In the genomic region with DNA sequence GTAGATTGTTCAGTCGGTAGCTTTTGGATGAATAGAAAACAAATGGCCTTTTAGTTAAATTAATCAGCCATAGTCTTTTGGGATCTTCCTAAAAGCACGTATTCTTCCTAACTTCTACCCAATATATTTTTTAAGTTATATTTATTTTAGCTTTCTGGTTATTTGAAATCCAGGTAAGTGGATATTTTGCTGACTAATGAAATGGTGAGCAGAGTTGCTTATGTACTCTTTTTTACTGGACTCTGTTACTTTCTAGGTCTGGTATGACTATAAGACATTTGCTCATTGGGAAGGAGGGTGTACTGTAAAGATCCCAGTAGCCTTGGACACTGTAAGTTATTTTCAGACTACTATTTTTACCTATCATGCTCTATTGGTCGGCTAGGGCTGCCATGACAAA, we compare ENCODE assay signal across 20 cellular contexts. TPM values are rescaled to one million over a fixed set of nuclear protein-coding genes. Genes with fewer than 3 reads are reported as not detected.
A peak's percentile ranks its signal among the peaks of the same experiment; 100 is the strongest.
DNase-seq lines count a peak whose midpoint lies in the region; ATAC-seq, FAIRE-seq and TF ChIP-seq lines count a peak whose summit lies in the region.
"Had no signal": no experiment of that assay in that cellular context is flagged by ENCODE, and none has a peak within 500 bp of the region (broad histone marks: within the 10 kb centered on the region; RNA-seq: fewer than 3 reads in every experiment).

No MANE protein-coding gene starts in this region.

- no peak for FAIRE-seq in A549 (lab: Jason Lieb, UNC)
- FAIRE-seq: GM12892, GM19239, H54 had no signal

- H3K9me3 ChIP-seq in A549: no peaks in the 10 kb centered on the region
- no peaks in the 10 kb centered on the region for H3K9me3 ChIP-seq in GM23248 (ENCODE audit: low read depth)
- H3K9me3 ChIP-seq in psoas muscle: no peaks in the 10 kb centered on the region
- H3K9me3 ChIP-seq in vagina: no peaks in the 10 kb centered on the region
- H3K9me3 ChIP-seq: BE2C, Caco-2 had no signal

- ATAC-seq in A549 (no peak), psoas muscle (peak in 1 of 4 donors; percentile 27), HG03025 (IDR thresholded peaks at IDR 0.05; ENCODE audit: low FRiP score, unreplicated experiment) (no peak)
- ATAC-seq in central memory CD8-positive, alpha-beta T cell (replicated peaks; ENCODE audit: extremely low read depth, poor library complexity, severe bottlenecking): no peak
- no peak for ATAC-seq in activated naive CD4-positive, alpha-beta T cell treated with anti-CD3 and anti-CD28 coated beads, Interleukin-2, amount 50 U/mL, for 72 hours
- ATAC-seq: HCT116 had no signal

- H3K9me3 Mint-ChIP-seq in central memory CD8-positive, alpha-beta T cell: no peaks in the 10 kb centered on the region
- no peaks in the 10 kb centered on the region for H3K9me3 Mint-ChIP-seq in activated naive CD4-positive, alpha-beta T cell treated with anti-CD3 and anti-CD28 coated beads, Interleukin-2, amount 50 U/mL, for 72 hours
- H3K9me3 Mint-ChIP-seq: CD14-positive monocyte; CD8-positive, alpha-beta memory T cell; IgD-negative memory B cell had no signal

- intact Hi-C loops in psoas muscle (cut with DNase I): no loop called here
- intact Hi-C loops in vagina (cut with DNase I): no loop called here

- CTCF ChIA-PET in A549 (lab: Yijun Ruan, JAX): no interaction called here

- peak overlapping the region; percentile 4 for H3K27ac Mint-ChIP-seq in central memory CD8-positive, alpha-beta T cell (ENCODE audit: low read depth)
- no peak overlapping the region for H3K27ac Mint-ChIP-seq in activated naive CD4-positive, alpha-beta T cell treated with anti-CD3 and anti-CD28 coated beads, Interleukin-2, amount 50 U/mL, for 72 hours

- H3K36me3 ChIP-seq in GM23248 (ENCODE audit: low read depth) (no peaks in the 10 kb centered on the region), psoas muscle (ENCODE audit: insufficient read depth in 1 of 2, low read depth in 1 of 2) (peaks cover 0 to 60% of the 10 kb centered on the region in 2 donors), vagina (peaks cover 0 to 21% of the 10 kb centered on the region in 2 donors)
- H3K36me3 ChIP-seq: BE2C had no signal

- H3K36me3 Mint-ChIP-seq in central memory CD8-positive, alpha-beta T cell (ENCODE audit: insufficient read depth): peaks cover 11% of the 10 kb centered on the region
- no peaks in the 10 kb centered on the region for H3K36me3 Mint-ChIP-seq in activated naive CD4-positive, alpha-beta T cell treated with anti-CD3 and anti-CD28 coated beads, Interleukin-2, amount 50 U/mL, for 72 hours

- no peak overlapping the region for H3K9ac ChIP-seq in GM23248

- no peak for TF ChIP-seq CTCF in A549 (IDR thresholded peaks at IDR 0.05)
- no peak for TF ChIP-seq CTCF in psoas muscle (IDR thresholded peaks at IDR 0.05)
- TF ChIP-seq CTCF in vagina (IDR thresholded peaks at IDR 0.05): no peak

- no peaks in the 10 kb centered on the region for H3K9me2 ChIP-seq in GM23248 (ENCODE audit: insufficient read depth)

- no peak for DNase-seq in A549 (ENCODE audit: low read depth in 1 of 2, low spot score in 1 of 2)
- DNase-seq in GM23248: no peak
- no peak for DNase-seq in central memory CD8-positive, alpha-beta T cell (ENCODE audit: low spot score in 2 of 2)
- DNase-seq in psoas muscle: no peak
- no peak for DNase-seq in cerebellar cortex (ENCODE audit: low spot score)
- no peak for DNase-seq in activated naive CD4-positive, alpha-beta T cell treated with anti-CD3 and anti-CD28 coated beads, Interleukin-2, amount 50 U/mL, for 72 hours (ENCODE audit: low spot score in 2 of 2)
- DNase-seq in vagina (ENCODE audit: extremely low spot score in 2 of 2): no peak
- DNase-seq: BE2C; Caco-2; CD8-positive, alpha-beta memory T cell; DND-41; GDM1 had no signal

- no peaks in the 10 kb centered on the region for H3K4me1 ChIP-seq in A549
- peaks cover 62% of the 10 kb centered on the region for H3K4me1 ChIP-seq in GM23248 (ENCODE audit: insufficient read depth)
- H3K4me1 ChIP-seq in psoas muscle: peaks cover 30% of the 10 kb centered on the region
- H3K4me1 ChIP-seq in vagina: no peaks in the 10 kb centered on the region
- H3K4me1 ChIP-seq: BE2C, Caco-2 had no signal

- H3K27me3 ChIP-seq in GM23248 (replicated peaks; ENCODE audit: insufficient read depth): no peaks in the 10 kb centered on the region
- H3K27me3 ChIP-seq in psoas muscle (ENCODE audit: insufficient read depth in 3 of 3, low read length in 2 of 3): no peaks in the 10 kb centered on the region
- no peaks in the 10 kb centered on the region for H3K27me3 ChIP-seq in vagina
- H3K27me3 ChIP-seq: BE2C had no signal

- no peaks in the 10 kb centered on the region for H3K79me2 ChIP-seq in GM23248 (ENCODE audit: insufficient read depth)

- 83% methylated on average over 3 of the region's 3 CpGs for WGBS in A549 (ENCODE audit: missing lambda C conversion rate)
- 96 to 97% methylated on average over 3 of the region's 3 CpGs for WGBS in GM23248 (ENCODE audit: low coverage in 1 of 2, low lambda C conversion rate in 2 of 2, missing lambda C conversion rate in 2 of 2), 2 experiments
- 75 to 78% (median 77%) methylated on average over 3 of the region's 3 CpGs for WGBS in psoas muscle, 3 donors

- POLR2A ChIA-PET in A549 (lab: Yijun Ruan, JAX): no interaction called here

- TF ChIP-seq EP300 in A549 (IDR thresholded peaks at IDR 0.05): no peak

- TF ChIP-seq RAD21 in A549 (conservative IDR thresholded peaks at IDR 0.05 in 1 of 2, IDR thresholded peaks at IDR 0.05 in 1 of 2): no peak

- peaks cover 77% of the 10 kb centered on the region for H3F3A ChIP-seq in GM23248 (ENCODE audit: insufficient read depth)

- TF ChIP-seq POLR2A in A549 (IDR thresholded peaks at IDR 0.05; ENCODE audit: low read length) (no peak), vagina (IDR thresholded peaks at IDR 0.05) (no peak)

- H3K4me1 Mint-ChIP-seq in central memory CD8-positive, alpha-beta T cell: no peaks in the 10 kb centered on the region
- H3K4me1 Mint-ChIP-seq: CD14-positive monocyte, IgD-negative memory B cell had no signal

- no peak overlapping the region for H2AFZ ChIP-seq in GM23248

- in situ Hi-C loops in GM23248 (cut with MboI): no loop called here

- H3K4me3 Mint-ChIP-seq in central memory CD8-positive, alpha-beta T cell: no peak overlapping the region
- H3K4me3 Mint-ChIP-seq: CD14-positive monocyte; CD8-positive, alpha-beta memory T cell; IgD-negative memory B cell had no signal

- H3K4me3 ChIP-seq in A549 (no peak overlapping the region), GM23248 (no peak overlapping the region), psoas muscle (peak overlapping the region; percentile 8), vagina (no peak overlapping the region)

- H3K27ac ChIP-seq in A549 (no peak overlapping the region), GM23248 (peak overlapping the region; percentile 54), psoas muscle (peak overlapping the region; percentile 80), vagina (no peak overlapping the region)

- no peaks in the 10 kb centered on the region for H4K20me1 ChIP-seq in GM23248 (ENCODE audit: insufficient read depth)

- H3K27me3 Mint-ChIP-seq in central memory CD8-positive, alpha-beta T cell: no peaks in the 10 kb centered on the region
- H3K27me3 Mint-ChIP-seq: CD8-positive, alpha-beta memory T cell; IgD-negative memory B cell had no signal

- no peak overlapping the region for H3K4me2 ChIP-seq in A549
- peak overlapping the region; percentile 31 for H3K4me2 ChIP-seq in GM23248 (ENCODE audit: unreplicated experiment)

TF ChIP-seq in A549, 52 proteins besides CTCF, POLR2A, EP300 and RAD21:
- TF ChIP-seq MAFK (IDR thresholded peaks at IDR 0.05; ENCODE audit: partially characterized antibody): peak; percentile 65
- no peak for TF ChIP-seq CHD2 (IDR thresholded peaks at IDR 0.05; ENCODE audit: low read length, partially characterized antibody)

RNA-seq across cellular contexts. Expression of a gene that starts 13.8 kb away (rescaled TPM):
- 1.1 and 1.8 TPM in 2 replicates for polyA plus RNA-seq in A549 (2011; rRNA removed)
- 0.32 and 0.37 TPM in 2 replicates for polyA plus RNA-seq in A549 (2012; cell fraction: cytosol; rRNA removed)
- 2.3 and 3.5 TPM in 2 replicates for polyA plus RNA-seq in A549 (2012; cell fraction: nucleus; rRNA removed)
- 0.25 to 0.58 TPM (median 0.25 TPM) in 3 replicates for polyA plus RNA-seq in A549 (2017; fragmentation: RNase III; extraction: RNeasy Plus Mini Kit Qiagen cat#74134 plus additional on column Dnase treatment)
- polyA minus RNA-seq in A549 (2011; rRNA and poly(A)+ RNA removed): 0.68 TPM in 1 of 2 replicates, not detected in the other
- 5.7 and 8.6 TPM in 2 replicates for total RNA-seq in GM23248 (2014; rRNA removed; shearing (Covaris generic))
- polyA plus RNA-seq in GM23248 (2016; fragmentation: Nextera tagmentation; extraction: Ambion mirVana): 1.8 and 2.2 TPM in 2 replicates
- 100 to 1,000 TPM; 216 to 413 (median 266) TPM for total RNA-seq in psoas muscle
- 100 to 1,000 TPM; 114 to 214 (median 154) TPM for polyA plus RNA-seq in psoas muscle
- total RNA-seq in activated naive CD4-positive, alpha-beta T cell treated with anti-CD3 and anti-CD28 coated beads, Interleukin-2, amount 50 U/mL, for 72 hours: 1 to 10 TPM; 1.0 to 4.3 TPM
- total RNA-seq in vagina: 18.4 TPM
- total RNA-seq: A172 had no signal

Comparison
In these comparisons a context has a peak if more than half of its experiments do, and no peak if none do; other contexts are left out.
1. H3K27ac ChIP-seq: peak in GM23248 (single experiment) and psoas muscle (single experiment); none in A549 (0 of 2) and vagina (single experiment).
2. RNA of a gene that starts 13.8 kb away (total RNA-seq): 216 to 413 TPM in psoas muscle; 18.4 TPM in vagina (single experiment), 5.7 to 8.6 TPM in GM23248 and 1.0 to 4.3 TPM in activated naive CD4-positive, alpha-beta T cell treated with anti-CD3 and anti-CD28 coated beads, Interleukin-2, amount 50 U/mL, for 72 hours; every median in the first group is over 10 times any median in the second.